ENCODE assay signal across 19 cellular contexts in the genomic region with DNA sequence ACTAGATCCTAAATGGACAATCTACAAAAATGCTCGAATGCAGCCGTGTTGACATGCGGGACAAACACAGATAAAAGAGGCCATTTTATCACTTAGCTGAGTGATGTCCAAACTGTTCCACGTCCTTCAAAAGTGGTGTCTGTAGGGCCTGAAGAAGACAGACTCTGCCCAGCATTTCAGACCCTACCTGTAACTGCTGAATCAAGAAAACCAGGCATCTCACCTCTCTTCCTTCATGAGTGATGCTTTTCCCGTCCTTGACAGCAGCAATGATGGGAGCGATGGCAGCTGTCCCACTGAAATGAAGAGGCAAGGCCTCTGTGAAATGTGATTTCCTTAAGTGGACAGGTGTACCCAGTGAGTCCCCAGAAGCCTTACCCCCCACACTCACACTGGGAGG. TPM values are rescaled to one million over a fixed set of nuclear protein-coding genes. Genes with fewer than 3 reads are reported as not detected.
A peak's percentile ranks its signal among the peaks of the same experiment; 100 is the strongest.
DNase-seq lines count a peak whose midpoint lies in the region; ATAC-seq, FAIRE-seq and TF ChIP-seq lines count a peak whose summit lies in the region.
"Had no signal": no experiment of that assay in that cellular context is flagged by ENCODE, and none has a peak within 500 bp of the region (broad histone marks: within the 10 kb centered on the region; RNA-seq: fewer than 3 reads in every experiment).

No MANE protein-coding gene starts in this region.

- TF ChIP-seq CTCF in A549 (IDR thresholded peaks at IDR 0.05) (no peak), bronchial epithelial cell (IDR thresholded peaks at IDR 0.05; ENCODE audit: insufficient read depth, low read length, severe bottlenecking) (no peak)

- TF ChIP-seq RAD21 in A549 (conservative IDR thresholded peaks at IDR 0.05 in 1 of 2, IDR thresholded peaks at IDR 0.05 in 1 of 2) = no peak

- 95% methylated on average over 6 of the region's 6 CpGs for WGBS in A549 (ENCODE audit: missing lambda C conversion rate)

- H3K27me3 Mint-ChIP-seq in activated T-cell treated with anti-CD3 and anti-CD28 coated beads, Interleukin-2, amount 50 U/mL, for 24 hours = no peaks in the 10 kb centered on the region
- H3K27me3 Mint-ChIP-seq: B cell, IgD-negative memory B cell had no signal

- CTCF ChIA-PET in A549 (lab: Yijun Ruan, JAX) = interaction anchor here (1.2 to 6.9 kb wide), 4 partner anchors 8 to 825 kb away, joined by 5 to 58 read pairs (median 26); a partner anchor contains a TSS

- H3K36me3 Mint-ChIP-seq in activated T-cell treated with anti-CD3 and anti-CD28 coated beads, Interleukin-2, amount 50 U/mL, for 24 hours (ENCODE audit: low read depth) = peaks cover 43% of the 10 kb centered on the region

- TF ChIP-seq POLR2A in A549 (IDR thresholded peaks at IDR 0.05; ENCODE audit: low read length) = no peak

- no peak for ATAC-seq in A549
- no peak for ATAC-seq in HG03097 (IDR thresholded peaks at IDR 0.05; ENCODE audit: low FRiP score, unreplicated experiment)
- ATAC-seq: CD8-positive, alpha-beta T cell; GM23338; HCT116 had no signal

- H3K4me1 Mint-ChIP-seq in activated T-cell treated with anti-CD3 and anti-CD28 coated beads, Interleukin-2, amount 50 U/mL, for 24 hours (ENCODE audit: low read depth) = peaks cover 2% of the 10 kb centered on the region
- H3K4me1 Mint-ChIP-seq: B cell, GM23338 had no signal

- peak overlapping the region; percentile 52 for H3K27ac Mint-ChIP-seq in activated T-cell treated with anti-CD3 and anti-CD28 coated beads, Interleukin-2, amount 50 U/mL, for 24 hours
- H3K27ac Mint-ChIP-seq: CD8-positive, alpha-beta T cell; GM23338; IgD-negative memory B cell had no signal

- H3K27ac ChIP-seq in A549 = no peak overlapping the region
- H3K27ac ChIP-seq: BLaER1 treated with 17β-estradiol and CSF1 and Interleukin-3, amounts not matched to agents 10 nM and 100 nM had no signal

- no peak overlapping the region for H3K4me2 ChIP-seq in A549
- H3K4me2 ChIP-seq: BLaER1 treated with 17β-estradiol and CSF1 and Interleukin-3, amounts not matched to agents 10 nM and 100 nM; GM23338 had no signal

- DNase-seq in activated T-cell treated with anti-CD3 and anti-CD28 coated beads, Interleukin-2, amount 50 U/mL, for 24 hours = no peak
- no peak for DNase-seq in activated T-cell treated with anti-CD3 and anti-CD28 coated beads for 4 hours
- DNase-seq in A549 (ENCODE audit: low read depth in 1 of 2, low spot score in 1 of 2) = no peak
- no peak for DNase-seq in bronchial epithelial cell (ENCODE audit: low read depth)
- DNase-seq in mesenteric fat pad (ENCODE audit: low spot score) = peak; percentile 49
- DNase-seq in HT-29 (ENCODE audit: low spot score) = no peak
- DNase-seq in NOMO-1 treated with DMSO at 0.1 percent for 48 hours (lab: John Stamatoyannopoulos, UW; ENCODE audit: unreplicated experiment) = no peak
- DNase-seq: 8988T; Calu3; CD8-positive, alpha-beta T cell; DMS79 treated with DMSO at 0.1 percent for 48 hours; GF-D8; H7 had no signal

- no peak for FAIRE-seq in A549 (lab: Jason Lieb, UNC)
- peak; percentile 79 for FAIRE-seq in bronchial epithelial cell (lab: Jason Lieb, UNC)

- H3K36me3 ChIP-seq in bronchial epithelial cell (ENCODE audit: control insufficient read depth, insufficient read depth, low read length) = peaks cover 35% of the 10 kb centered on the region

- no peaks in the 10 kb centered on the region for H3K4me1 ChIP-seq in A549

- POLR2A ChIA-PET in A549 (lab: Yijun Ruan, JAX) = interaction anchor here (1.2 to 3.3 kb wide), 2 partner anchors 12 to 1008 kb away, joined by 3 to 11 read pairs; a partner anchor contains a TSS

- TF ChIP-seq EP300 in A549 (IDR thresholded peaks at IDR 0.05) = no peak

- no peaks in the 10 kb centered on the region for H3K9me3 Mint-ChIP-seq in activated T-cell treated with anti-CD3 and anti-CD28 coated beads, Interleukin-2, amount 50 U/mL, for 24 hours
- H3K9me3 Mint-ChIP-seq: CD8-positive, alpha-beta T cell; GM23338; IgD-negative memory B cell had no signal

- H3K27me3 ChIP-seq in bronchial epithelial cell (ENCODE audit: control insufficient read depth, insufficient read depth, low read length) = no peaks in the 10 kb centered on the region
- H3K27me3 ChIP-seq: BLaER1 treated with 17β-estradiol and CSF1 and Interleukin-3, amounts not matched to agents 10 nM and 100 nM had no signal

- H3K4me3 ChIP-seq in A549 (no peak overlapping the region), bronchial epithelial cell (ENCODE audit: low read depth, low read length) (no peak overlapping the region)
- H3K4me3 ChIP-seq: BLaER1 treated with 17β-estradiol and CSF1 and Interleukin-3, amounts not matched to agents 10 nM and 100 nM; GM23338 had no signal

- H3K9me3 ChIP-seq in A549 = no peaks in the 10 kb centered on the region
- H3K9me3 ChIP-seq: BLaER1 treated with 17β-estradiol and CSF1 and Interleukin-3, amounts not matched to agents 10 nM and 100 nM had no signal

- H3K4me3 Mint-ChIP-seq in activated T-cell treated with anti-CD3 and anti-CD28 coated beads, Interleukin-2, amount 50 U/mL, for 24 hours = no peak overlapping the region
- H3K4me3 Mint-ChIP-seq: B cell; CD8-positive, alpha-beta T cell; GM23338; IgD-negative memory B cell had no signal

TF ChIP-seq in A549, 52 proteins besides CTCF, POLR2A, EP300 and RAD21:
- TF ChIP-seq SREBF2 (IDR thresholded peaks at IDR 0.05) (no peak), ZNF302 (CRISPR knock-in tag; IDR thresholded peaks at IDR 0.05) (no peak), EHMT2 (IDR thresholded peaks at IDR 0.05; ENCODE audit: low read depth) (no peak), NPAS2 (CRISPR knock-in tag; IDR thresholded peaks at IDR 0.05; ENCODE audit: borderline replicate concordance) (no peak), MAFK (IDR thresholded peaks at IDR 0.05; ENCODE audit: partially characterized antibody) (peak; percentile 85)
- TF ChIP-seq, protein P1, sequence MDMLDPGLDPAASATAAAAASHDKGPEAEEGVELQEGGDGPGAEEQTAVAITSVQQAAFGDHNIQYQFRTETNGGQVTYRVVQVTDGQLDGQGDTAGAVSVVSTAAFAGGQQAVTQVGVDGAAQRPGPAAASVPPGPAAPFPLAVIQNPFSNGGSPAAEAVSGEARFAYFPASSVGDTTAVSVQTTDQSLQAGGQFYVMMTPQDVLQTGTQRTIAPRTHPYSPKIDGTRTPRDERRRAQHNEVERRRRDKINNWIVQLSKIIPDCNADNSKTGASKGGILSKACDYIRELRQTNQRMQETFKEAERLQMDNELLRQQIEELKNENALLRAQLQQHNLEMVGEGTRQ (IDR thresholded peaks at IDR 0.05) = no peak
- TF ChIP-seq, protein P2, sequence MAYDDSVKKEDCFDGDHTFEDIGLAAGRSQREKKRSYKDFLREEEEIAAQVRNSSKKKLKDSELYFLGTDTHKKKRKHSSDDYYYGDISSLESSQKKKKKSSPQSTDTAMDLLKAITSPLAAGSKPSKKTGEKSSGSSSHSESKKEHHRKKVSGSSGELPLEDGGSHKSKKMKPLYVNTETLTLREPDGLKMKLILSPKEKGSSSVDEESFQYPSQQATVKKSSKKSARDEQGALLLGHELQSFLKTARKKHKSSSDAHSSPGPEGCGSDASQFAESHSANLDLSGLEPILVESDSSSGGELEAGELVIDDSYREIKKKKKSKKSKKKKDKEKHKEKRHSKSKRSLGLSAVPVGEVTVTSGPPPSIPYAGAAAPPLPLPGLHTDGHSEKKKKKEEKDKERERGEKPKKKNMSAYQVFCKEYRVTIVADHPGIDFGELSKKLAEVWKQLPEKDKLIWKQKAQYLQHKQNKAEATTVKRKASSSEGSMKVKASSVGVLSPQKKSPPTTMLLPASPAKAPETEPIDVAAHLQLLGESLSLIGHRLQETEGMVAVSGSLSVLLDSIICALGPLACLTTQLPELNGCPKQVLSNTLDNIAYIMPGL (CRISPR knock-in tag; IDR thresholded peaks at IDR 0.05; ENCODE audit: borderline replicate concordance) = no peak

RNA-seq across cellular contexts. Expression of a gene that starts 12.3 kb away (rescaled TPM):
- polyA plus RNA-seq in A549 (2011; rRNA removed) (97.9 and 103 TPM in 2 replicates), A549 (2017; fragmentation: RNase III; extraction: RNeasy Plus Mini Kit Qiagen cat#74134 plus additional on column Dnase treatment) (106 to 114 TPM (median 109 TPM) in 3 replicates)
- 159 and 180 TPM in 2 replicates for polyA plus RNA-seq in A549 (2012; cell fraction: cytosol; rRNA removed)
- polyA plus RNA-seq in A549 (2012; cell fraction: nucleus; rRNA removed) = 366 and 419 TPM in 2 replicates
- 197 and 211 TPM in 2 replicates for polyA minus RNA-seq in A549 (2011; rRNA and poly(A)+ RNA removed)
- total RNA-seq in bronchial epithelial cell (73.5 and 85.8 TPM in 2 replicates), mesenteric fat pad (54.8 TPM)
- total RNA-seq in HT-29 (2014; rRNA removed; shearing (Covaris generic)) = 138 and 147 TPM in 2 replicates
